In genomic region chr18:10306779-10307178, GRCh38 we compare ENCODE assay signal across 6 cellular contexts.
"Had no signal": no experiment of that assay in that cellular context is flagged by ENCODE, and none has a peak within 500 bp of the region (broad histone marks: within the 10 kb centered on the region; RNA-seq: fewer than 3 reads in every experiment).

No MANE protein-coding gene starts in this region.

- H3K4me3 ChIP-seq: K562 had no signal

- DNase-seq: IMR-90, KBM-7 had no signal

- FAIRE-seq: HepG2, HTR-8/SVneo, K562 had no signal

- H3K27ac ChIP-seq: HL-60 had no signal

- ATAC-seq: HepG2, K562 had no signal
